ENCODE assay signal across 16 cellular contexts in the genomic region with DNA sequence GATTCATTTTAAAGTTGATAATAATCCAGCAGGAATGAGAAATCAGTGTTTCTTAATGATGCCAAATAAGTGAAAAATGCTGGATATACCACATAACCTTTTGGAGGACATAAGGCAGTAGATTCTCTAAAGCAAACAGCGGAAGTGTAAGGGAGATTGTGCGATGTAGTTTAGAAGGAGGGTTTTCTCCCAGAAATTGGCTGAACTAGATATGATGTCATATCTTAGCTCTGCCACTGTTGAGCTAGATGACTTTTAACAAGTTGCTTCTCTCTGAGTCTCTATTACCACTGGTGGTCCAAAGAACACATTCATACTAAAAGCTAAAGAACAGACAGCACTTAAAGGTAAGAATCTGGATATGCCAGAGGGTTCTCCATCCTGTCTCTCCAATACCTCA.
DNase-seq lines count a peak whose midpoint lies in the region; ATAC-seq and TF ChIP-seq lines count a peak whose summit lies in the region.
"Had no signal": no experiment of that assay in that cellular context is flagged by ENCODE, and none has a peak within 500 bp of the region (broad histone marks: within the 10 kb centered on the region; RNA-seq: fewer than 3 reads in every experiment).

No MANE protein-coding gene starts in this region.

- H3K4me2 ChIP-seq in mesenchymal stem cell (ENCODE audit: low read length, poor library complexity, severe bottlenecking) = no peak overlapping the region
- no peak overlapping the region for H3K4me2 ChIP-seq in PC-3 (ENCODE audit: low read length)

- H2AFZ ChIP-seq in mesenchymal stem cell (ENCODE audit: low read depth, low read length) = no peak overlapping the region
- H2AFZ ChIP-seq in PC-3 (ENCODE audit: low read length) = no peak overlapping the region

- no peaks in the 10 kb centered on the region for H3K36me3 Mint-ChIP-seq in chondrocyte (ENCODE audit: low read depth)
- H3K36me3 Mint-ChIP-seq in naive thymus-derived CD8-positive, alpha-beta T cell = no peaks in the 10 kb centered on the region
- H3K36me3 Mint-ChIP-seq: CD4-positive, CD25-positive, alpha-beta regulatory T cell had no signal

- H2BK12ac ChIP-seq in mesenchymal stem cell (ENCODE audit: low read length in 2 of 2) = no peak overlapping the region

- peaks cover 1% of the 10 kb centered on the region for H3K79me1 ChIP-seq in mesenchymal stem cell (replicated peaks; ENCODE audit: low read length, poor library complexity, severe bottlenecking)

- H3K36me3 ChIP-seq in mesenchymal stem cell (ENCODE audit: control insufficient read depth in 1 of 2, insufficient read depth in 2 of 2, low read depth in 1 of 2, low read length in 2 of 2) (no peaks in the 10 kb centered on the region), PC-3 (ENCODE audit: low read depth, low read length) (no peaks in the 10 kb centered on the region)
- H3K36me3 ChIP-seq: BE2C, MG63 had no signal

- peaks cover 50% of the 10 kb centered on the region for H3K4me1 Mint-ChIP-seq in chondrocyte (ENCODE audit: low read depth)
- peaks cover 4 to 36% (median 15%) of the 10 kb centered on the region in 4 donors for H3K4me1 Mint-ChIP-seq in naive thymus-derived CD8-positive, alpha-beta T cell

- no peak overlapping the region for H3K14ac ChIP-seq in mesenchymal stem cell (ENCODE audit: low read length in 2 of 2)

- H3K27me3 ChIP-seq in mesenchymal stem cell (ENCODE audit: control insufficient read depth in 1 of 2, insufficient read depth in 1 of 2, low read length in 2 of 2) (no peaks in the 10 kb centered on the region), PC-3 (ENCODE audit: low read length) (no peaks in the 10 kb centered on the region)
- H3K27me3 ChIP-seq: BE2C, MG63 had no signal

- peak; percentile 26 for DNase-seq in G401 (ENCODE audit: low spot score)
- peak; percentile 28 for DNase-seq in M059J (ENCODE audit: low read depth)
- no peak for DNase-seq in chondrocyte (ENCODE audit: low spot score)
- no peak for DNase-seq in mesenchymal stem cell
- no peak for DNase-seq in naive thymus-derived CD8-positive, alpha-beta T cell
- DNase-seq in PC-3 = no peak
- DNase-seq: BE2C; CD4-positive, CD25-positive, alpha-beta regulatory T cell; DMS53; EL; MG63; NCI-H1092; NCI-H2081 treated with DMSO at 0.1 percent for 48 hours; SHP77 treated with DMSO at 0.1 percent for 48 hours had no signal

- H3K27ac Mint-ChIP-seq in chondrocyte (ENCODE audit: unreplicated experiment) = peak overlapping the region; percentile 52
- no peak overlapping the region for H3K27ac Mint-ChIP-seq in naive thymus-derived CD8-positive, alpha-beta T cell
- H3K27ac Mint-ChIP-seq: CD4-positive, CD25-positive, alpha-beta regulatory T cell had no signal

- POLR2A ChIA-PET in naive thymus-derived CD8-positive, alpha-beta T cell (lab: Charles Lee) = interaction anchor here (1.5 kb wide), 1 partner anchor 9 kb away, joined by 4 read pairs; no protein-coding TSS in a partner anchor
- POLR2A ChIA-PET in PC-3 (lab: Charles Lee; ENCODE audit: unreplicated experiment) = no interaction called here

- CTCF ChIA-PET in PC-3 (lab: Charles Lee) = interaction anchor here (0.6 to 1.2 kb wide), 3 partner anchors 46 to 246 kb away, joined by 3 read pairs; no protein-coding TSS in a partner anchor

- TF ChIP-seq CTCF in chondrocyte (IDR thresholded peaks at IDR 0.05) (no peak), PC-3 (conservative IDR thresholded peaks at IDR 0.05; ENCODE audit: low read depth, low read length) (no peak)

- H3K4me1 ChIP-seq in mesenchymal stem cell (ENCODE audit: control insufficient read depth, insufficient read depth, low read depth, low read length) (peaks cover 4% of the 10 kb centered on the region), PC-3 (ENCODE audit: insufficient read depth, low read length) (peaks cover 45% of the 10 kb centered on the region)

- no peaks in the 10 kb centered on the region for H3K27me3 Mint-ChIP-seq in chondrocyte (ENCODE audit: low read depth)
- peaks cover 0 to 4% (median 0%) of the 10 kb centered on the region in 5 donors for H3K27me3 Mint-ChIP-seq in naive thymus-derived CD8-positive, alpha-beta T cell

- no peak for ATAC-seq in naive thymus-derived CD8-positive, alpha-beta T cell
- ATAC-seq in GM18870 (IDR thresholded peaks at IDR 0.05; ENCODE audit: unreplicated experiment) (no peak), PC-3 (no peak), GM18907 (IDR thresholded peaks at IDR 0.05; ENCODE audit: unreplicated experiment) (no peak)

- H3K18ac ChIP-seq in mesenchymal stem cell (ENCODE audit: low read depth in 1 of 2, low read length in 2 of 2) = no peak overlapping the region

- no peak overlapping the region for H3K23ac ChIP-seq in mesenchymal stem cell (ENCODE audit: low read length in 2 of 2)

- H3K79me2 ChIP-seq in PC-3 (ENCODE audit: low read length) = peaks cover 63% of the 10 kb centered on the region

- in situ Hi-C loops in G401 (cut with HindIII; ENCODE audit: low sequenced_read_pairs) = no loop called here

- H4K91ac ChIP-seq in mesenchymal stem cell (ENCODE audit: low read length) = no peak overlapping the region

- H2BK120ac ChIP-seq in mesenchymal stem cell (ENCODE audit: low read depth, low read length) = no peak overlapping the region

- no peaks in the 10 kb centered on the region for H3K9me3 Mint-ChIP-seq in chondrocyte (ENCODE audit: low read depth)
- H3K9me3 Mint-ChIP-seq in naive thymus-derived CD8-positive, alpha-beta T cell = no peaks in the 10 kb centered on the region

- H2BK5ac ChIP-seq in mesenchymal stem cell (ENCODE audit: low read depth, low read length, poor library complexity, severe bottlenecking) = no peak overlapping the region

- H3F3A ChIP-seq in PC-3 (ENCODE audit: low read length, unreplicated experiment) = no peaks in the 10 kb centered on the region

- no peak overlapping the region for H2BK15ac ChIP-seq in mesenchymal stem cell (ENCODE audit: low read depth, poor library complexity, severe bottlenecking)

- H3K4me3 ChIP-seq in mesenchymal stem cell (ENCODE audit: insufficient read depth in 1 of 2, low read depth in 1 of 2, low read length in 2 of 2) = no peak overlapping the region
- no peak overlapping the region for H3K4me3 ChIP-seq in PC-3 (ENCODE audit: low read length)
- H3K4me3 ChIP-seq: MG63 had no signal

- no peak overlapping the region for H3K4ac ChIP-seq in mesenchymal stem cell (ENCODE audit: low read depth in 1 of 2, low read length in 2 of 2)

- no peaks in the 10 kb centered on the region for H3K9me2 ChIP-seq in PC-3 (replicated peaks; ENCODE audit: low read length)

- H3K27ac ChIP-seq in mesenchymal stem cell (ENCODE audit: low read length, poor library complexity, severe bottlenecking) = no peak overlapping the region
- H3K27ac ChIP-seq in PC-3 (ENCODE audit: low read length) = no peak overlapping the region

- BruUV-seq in PC-3 (replicated peaks; lab: Mats Ljungman, UMichigan) = no TSS peak

- intact Hi-C loops in PC-3 (cut with micrococcal nuclease) = no loop called here

- H2AK5ac ChIP-seq in mesenchymal stem cell (ENCODE audit: low read length, severe bottlenecking) = peak overlapping the region; percentile 69

- H3K4me3 Mint-ChIP-seq in chondrocyte (ENCODE audit: unreplicated experiment) = no peak overlapping the region
- H3K4me3 Mint-ChIP-seq in naive thymus-derived CD8-positive, alpha-beta T cell = no peak overlapping the region

- WGBS in mesenchymal stem cell = 97% methylated on average over 2 of the region's 2 CpGs

- no peaks in the 10 kb centered on the region for H4K20me1 ChIP-seq in PC-3 (ENCODE audit: low read length)

- H3K9me3 ChIP-seq in mesenchymal stem cell (ENCODE audit: control insufficient read depth, low read length) = no peaks in the 10 kb centered on the region
- H3K9me3 ChIP-seq in PC-3 (ENCODE audit: low read length) = no peaks in the 10 kb centered on the region
- H3K9me3 ChIP-seq: BE2C, MG63 had no signal

- no peak overlapping the region for H3K9ac ChIP-seq in mesenchymal stem cell (ENCODE audit: low read length)
- H3K9ac ChIP-seq in PC-3 (ENCODE audit: low read length) = no peak overlapping the region

- no peak overlapping the region for H4K8ac ChIP-seq in mesenchymal stem cell (ENCODE audit: low read length)

Comparison
In these comparisons a context has a peak if more than half of its experiments do, and no peak if none do; other contexts are left out.
1. DNase-seq: peak in G401 (single experiment) and M059J (single experiment); none in chondrocyte (single experiment), mesenchymal stem cell (single experiment), naive thymus-derived CD8-positive, alpha-beta T cell (0 of 10) and PC-3 (single experiment).